ENCODE assay signal across 1 cellular context in the genomic region with DNA sequence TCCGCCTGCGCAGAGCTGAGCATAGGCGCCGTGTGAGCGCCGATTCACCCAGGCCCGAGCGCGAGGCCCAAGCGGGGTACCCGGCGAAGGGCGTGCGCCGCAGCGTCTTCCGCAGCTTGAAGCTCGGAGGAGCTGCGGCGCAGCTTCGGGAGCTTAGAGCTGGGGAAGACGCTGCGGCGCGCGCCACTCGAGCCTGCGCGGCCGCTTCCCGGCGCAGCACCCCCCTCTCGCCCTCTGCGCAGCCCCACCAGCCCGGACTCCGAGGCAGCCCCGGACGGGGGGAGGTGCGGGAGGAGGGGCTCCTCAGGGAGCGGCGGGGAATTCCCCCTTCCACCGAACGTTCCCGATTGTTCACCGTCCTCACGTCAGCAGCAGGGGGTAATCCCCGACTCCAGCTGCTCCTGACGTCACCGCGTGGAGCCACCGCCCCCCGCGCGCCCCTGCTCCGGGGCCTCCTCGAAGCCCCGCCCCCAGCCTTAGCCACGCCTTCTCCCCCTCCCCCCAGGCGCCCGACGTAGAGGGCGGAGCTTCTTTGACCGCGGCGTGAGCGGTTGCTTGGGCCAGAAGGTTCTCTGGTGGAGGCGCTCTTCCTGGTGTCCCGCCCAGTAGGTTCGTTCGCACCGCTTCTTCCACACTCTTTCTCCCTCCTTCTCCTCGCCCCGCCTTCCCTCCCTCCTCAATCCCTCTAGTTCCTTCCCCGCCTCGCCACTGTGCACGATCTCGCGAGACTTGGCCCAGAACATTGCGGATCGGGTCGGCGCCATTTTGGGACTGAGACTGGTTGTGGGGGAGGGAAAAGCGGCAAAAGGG.
TF ChIP-seq lines count a peak whose summit lies in the region.

A gene with protein sequence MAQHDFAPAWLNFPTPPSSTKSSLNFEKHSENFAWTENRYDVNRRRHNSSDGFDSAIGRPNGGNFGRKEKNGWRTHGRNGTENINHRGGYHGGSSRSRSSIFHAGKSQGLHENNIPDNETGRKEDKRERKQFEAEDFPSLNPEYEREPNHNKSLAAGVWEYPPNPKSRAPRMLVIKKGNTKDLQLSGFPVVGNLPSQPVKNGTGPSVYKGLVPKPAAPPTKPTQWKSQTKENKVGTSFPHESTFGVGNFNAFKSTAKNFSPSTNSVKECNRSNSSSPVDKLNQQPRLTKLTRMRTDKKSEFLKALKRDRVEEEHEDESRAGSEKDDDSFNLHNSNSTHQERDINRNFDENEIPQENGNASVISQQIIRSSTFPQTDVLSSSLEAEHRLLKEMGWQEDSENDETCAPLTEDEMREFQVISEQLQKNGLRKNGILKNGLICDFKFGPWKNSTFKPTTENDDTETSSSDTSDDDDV (plus strand): TSS at position 742 of the 810 bp plus-strand sequence. CDS start 40,072 bp downstream, outside the sequence.

TF ChIP-seq in H1, 55 proteins besides CTCF, POLR2A, EP300 and RAD21 (continues in another document):
- TF ChIP-seq NANOG (IDR thresholded peaks at IDR 0.05; ENCODE audit: insufficient read depth, low read depth, low read length, poor library complexity, severe bottlenecking) (no peak), FOSL1 (IDR thresholded peaks at IDR 0.05; ENCODE audit: insufficient read depth, low read depth, low read length) (no peak), KDM4A (IDR thresholded peaks at IDR 0.05; ENCODE audit: low read depth, low read length, severe bottlenecking) (peak; percentile 37), EGR1 (IDR thresholded peaks at IDR 0.05; ENCODE audit: borderline replicate concordance, low read depth, low read length) (no peak), SP4 (IDR thresholded peaks at IDR 0.05; ENCODE audit: low read length) (no peak; the same call in 1 of the 2 replicates), TEAD4 (IDR thresholded peaks at IDR 0.05; ENCODE audit: low read depth, low read length) (no peak), SAP30 (IDR thresholded peaks at IDR 0.05; ENCODE audit: insufficient read depth, insufficient replicate concordance, low read length) (no peak), CTBP2 (IDR thresholded peaks at IDR 0.05; ENCODE audit: borderline replicate concordance, insufficient read depth, insufficient read length, low read length) (no peak), HDAC6 (IDR thresholded peaks at IDR 0.05; ENCODE audit: low read depth, low read length) (no peak), CBX5 (IDR thresholded peaks at IDR 0.05; ENCODE audit: low read depth, low read length) (no peak), SRF (IDR thresholded peaks at IDR 0.05; ENCODE audit: low read depth, low read length) (no peak), BRCA1 (IDR thresholded peaks at IDR 0.05; ENCODE audit: low read depth, low read length) (peak; percentile 86), PHF8 (conservative IDR thresholded peaks at IDR 0.05; ENCODE audit: low read depth, low read length) (peak; percentile 77), GTF2F1 (IDR thresholded peaks at IDR 0.05; ENCODE audit: borderline replicate concordance, low read depth, low read length) (peak; percentile 55; the same call in 1 of the 2 replicates), CHD1 (IDR thresholded peaks at IDR 0.05; ENCODE audit: low read depth, low read length) (no peak), YY1 (IDR thresholded peaks at IDR 0.05; ENCODE audit: low read depth, low read length) (peak; percentile 96), POU5F1 (IDR thresholded peaks at IDR 0.05; ENCODE audit: low read depth, low read length) (no peak), SIN3A (conservative IDR thresholded peaks at IDR 0.05 in 1 of 2, IDR thresholded peaks at IDR 0.05 in 1 of 2; ENCODE audit: low read depth in 1 of 2, low read length in 2 of 2) (no peak; a peak in 1 of 4 replicates), BCL11A (IDR thresholded peaks at IDR 0.05; ENCODE audit: low read depth in 2 of 2, low read length in 2 of 2) (no peak), CHD2 (IDR thresholded peaks at IDR 0.05; ENCODE audit: low read length) (peak; percentile 98), JUN (IDR thresholded peaks at IDR 0.05; ENCODE audit: low read depth, low read length) (no peak), ASH2L (IDR thresholded peaks at IDR 0.05; ENCODE audit: low read length) (no peak), RFX5 (IDR thresholded peaks at IDR 0.05; ENCODE audit: borderline replicate concordance, low read depth, low read length) (no peak), TBP (IDR thresholded peaks at IDR 0.05; ENCODE audit: low read depth, low read length) (peak; percentile 75; the same call in 1 of the 2 replicates), GABPA (IDR thresholded peaks at IDR 0.05; ENCODE audit: borderline replicate concordance, insufficient read depth, low read length) (no peak), SUZ12 (IDR thresholded peaks at IDR 0.05; ENCODE audit: low read length) (no peak), KDM1A (IDR thresholded peaks at IDR 0.05; ENCODE audit: borderline replicate concordance, low read length) (no peak), CREB1 (IDR thresholded peaks at IDR 0.05) (peak; percentile 90), RXRA (IDR thresholded peaks at IDR 0.05; ENCODE audit: insufficient read depth, low read depth, low read length) (no peak), BACH1 (IDR thresholded peaks at IDR 0.05; ENCODE audit: low read length) (peak; percentile 59), SP2 (IDR thresholded peaks at IDR 0.05; ENCODE audit: low read length) (no peak), NRF1 (IDR thresholded peaks at IDR 0.05; ENCODE audit: low read depth, low read length) (peak; percentile 37), JUND (IDR thresholded peaks at IDR 0.05; ENCODE audit: low read length) (no peak), RNF2 (IDR thresholded peaks at IDR 0.05; ENCODE audit: borderline replicate concordance, low read depth, low read length, missing control alignments, poor library complexity, severe bottlenecking) (no peak), KDM5A (IDR thresholded peaks at IDR 0.05; ENCODE audit: low read length) (no peak), EZH2 (IDR thresholded peaks at IDR 0.05; ENCODE audit: low read depth, low read length, severe bottlenecking) (no peak), HDAC2 (IDR thresholded peaks at IDR 0.05; ENCODE audit: borderline replicate concordance in 1 of 2, low read depth in 2 of 2, low read length in 2 of 2) (0 out of 4 replicates have a peak, but pooled peaks of 1 of the 2 experiments have one; percentile 12), TCF12 (IDR thresholded peaks at IDR 0.05; ENCODE audit: low read depth, low read length) (peak; percentile 71; the same call in 1 of the 2 replicates), SP1 (IDR thresholded peaks at IDR 0.05; ENCODE audit: low read depth, low read length) (peak; percentile 76), RBBP5 (IDR thresholded peaks at IDR 0.05; ENCODE audit: borderline replicate concordance, low read depth, low read length) (peak; percentile 84; the same call in 1 of the 2 replicates), TAF7 (optimal IDR thresholded peaks at IDR 0.05; ENCODE audit: borderline replicate concordance, low read depth, low read length) (peak; percentile 69), POLR2AphosphoS5 (IDR thresholded peaks at IDR 0.05; ENCODE audit: low read depth, low read length) (no peak; the same call in none of the 2 replicates), TAF1 (IDR thresholded peaks at IDR 0.05; ENCODE audit: low read depth, low read length) (peak; percentile 85), SIX5 (IDR thresholded peaks at IDR 0.05; ENCODE audit: low read depth, low read length) (no peak), SIRT6 (IDR thresholded peaks at IDR 0.05; ENCODE audit: low read length) (no peak), CEBPB (IDR thresholded peaks at IDR 0.05; ENCODE audit: low read depth, low read length) (no peak), ZNF274 (IDR thresholded peaks at IDR 0.05; ENCODE audit: borderline replicate concordance, extremely low read depth, low read length) (no peak)
- TF ChIP-seq, protein P1, sequence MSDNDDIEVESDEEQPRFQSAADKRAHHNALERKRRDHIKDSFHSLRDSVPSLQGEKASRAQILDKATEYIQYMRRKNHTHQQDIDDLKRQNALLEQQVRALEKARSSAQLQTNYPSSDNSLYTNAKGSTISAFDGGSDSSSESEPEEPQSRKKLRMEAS (IDR thresholded peaks at IDR 0.05) = peak; percentile 63
- TF ChIP-seq, protein P2, sequence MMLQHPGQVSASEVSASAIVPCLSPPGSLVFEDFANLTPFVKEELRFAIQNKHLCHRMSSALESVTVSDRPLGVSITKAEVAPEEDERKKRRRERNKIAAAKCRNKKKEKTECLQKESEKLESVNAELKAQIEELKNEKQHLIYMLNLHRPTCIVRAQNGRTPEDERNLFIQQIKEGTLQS (IDR thresholded peaks at IDR 0.05; ENCODE audit: insufficient read depth, low read depth, low read length) = no peak
- TF ChIP-seq, protein P3, sequence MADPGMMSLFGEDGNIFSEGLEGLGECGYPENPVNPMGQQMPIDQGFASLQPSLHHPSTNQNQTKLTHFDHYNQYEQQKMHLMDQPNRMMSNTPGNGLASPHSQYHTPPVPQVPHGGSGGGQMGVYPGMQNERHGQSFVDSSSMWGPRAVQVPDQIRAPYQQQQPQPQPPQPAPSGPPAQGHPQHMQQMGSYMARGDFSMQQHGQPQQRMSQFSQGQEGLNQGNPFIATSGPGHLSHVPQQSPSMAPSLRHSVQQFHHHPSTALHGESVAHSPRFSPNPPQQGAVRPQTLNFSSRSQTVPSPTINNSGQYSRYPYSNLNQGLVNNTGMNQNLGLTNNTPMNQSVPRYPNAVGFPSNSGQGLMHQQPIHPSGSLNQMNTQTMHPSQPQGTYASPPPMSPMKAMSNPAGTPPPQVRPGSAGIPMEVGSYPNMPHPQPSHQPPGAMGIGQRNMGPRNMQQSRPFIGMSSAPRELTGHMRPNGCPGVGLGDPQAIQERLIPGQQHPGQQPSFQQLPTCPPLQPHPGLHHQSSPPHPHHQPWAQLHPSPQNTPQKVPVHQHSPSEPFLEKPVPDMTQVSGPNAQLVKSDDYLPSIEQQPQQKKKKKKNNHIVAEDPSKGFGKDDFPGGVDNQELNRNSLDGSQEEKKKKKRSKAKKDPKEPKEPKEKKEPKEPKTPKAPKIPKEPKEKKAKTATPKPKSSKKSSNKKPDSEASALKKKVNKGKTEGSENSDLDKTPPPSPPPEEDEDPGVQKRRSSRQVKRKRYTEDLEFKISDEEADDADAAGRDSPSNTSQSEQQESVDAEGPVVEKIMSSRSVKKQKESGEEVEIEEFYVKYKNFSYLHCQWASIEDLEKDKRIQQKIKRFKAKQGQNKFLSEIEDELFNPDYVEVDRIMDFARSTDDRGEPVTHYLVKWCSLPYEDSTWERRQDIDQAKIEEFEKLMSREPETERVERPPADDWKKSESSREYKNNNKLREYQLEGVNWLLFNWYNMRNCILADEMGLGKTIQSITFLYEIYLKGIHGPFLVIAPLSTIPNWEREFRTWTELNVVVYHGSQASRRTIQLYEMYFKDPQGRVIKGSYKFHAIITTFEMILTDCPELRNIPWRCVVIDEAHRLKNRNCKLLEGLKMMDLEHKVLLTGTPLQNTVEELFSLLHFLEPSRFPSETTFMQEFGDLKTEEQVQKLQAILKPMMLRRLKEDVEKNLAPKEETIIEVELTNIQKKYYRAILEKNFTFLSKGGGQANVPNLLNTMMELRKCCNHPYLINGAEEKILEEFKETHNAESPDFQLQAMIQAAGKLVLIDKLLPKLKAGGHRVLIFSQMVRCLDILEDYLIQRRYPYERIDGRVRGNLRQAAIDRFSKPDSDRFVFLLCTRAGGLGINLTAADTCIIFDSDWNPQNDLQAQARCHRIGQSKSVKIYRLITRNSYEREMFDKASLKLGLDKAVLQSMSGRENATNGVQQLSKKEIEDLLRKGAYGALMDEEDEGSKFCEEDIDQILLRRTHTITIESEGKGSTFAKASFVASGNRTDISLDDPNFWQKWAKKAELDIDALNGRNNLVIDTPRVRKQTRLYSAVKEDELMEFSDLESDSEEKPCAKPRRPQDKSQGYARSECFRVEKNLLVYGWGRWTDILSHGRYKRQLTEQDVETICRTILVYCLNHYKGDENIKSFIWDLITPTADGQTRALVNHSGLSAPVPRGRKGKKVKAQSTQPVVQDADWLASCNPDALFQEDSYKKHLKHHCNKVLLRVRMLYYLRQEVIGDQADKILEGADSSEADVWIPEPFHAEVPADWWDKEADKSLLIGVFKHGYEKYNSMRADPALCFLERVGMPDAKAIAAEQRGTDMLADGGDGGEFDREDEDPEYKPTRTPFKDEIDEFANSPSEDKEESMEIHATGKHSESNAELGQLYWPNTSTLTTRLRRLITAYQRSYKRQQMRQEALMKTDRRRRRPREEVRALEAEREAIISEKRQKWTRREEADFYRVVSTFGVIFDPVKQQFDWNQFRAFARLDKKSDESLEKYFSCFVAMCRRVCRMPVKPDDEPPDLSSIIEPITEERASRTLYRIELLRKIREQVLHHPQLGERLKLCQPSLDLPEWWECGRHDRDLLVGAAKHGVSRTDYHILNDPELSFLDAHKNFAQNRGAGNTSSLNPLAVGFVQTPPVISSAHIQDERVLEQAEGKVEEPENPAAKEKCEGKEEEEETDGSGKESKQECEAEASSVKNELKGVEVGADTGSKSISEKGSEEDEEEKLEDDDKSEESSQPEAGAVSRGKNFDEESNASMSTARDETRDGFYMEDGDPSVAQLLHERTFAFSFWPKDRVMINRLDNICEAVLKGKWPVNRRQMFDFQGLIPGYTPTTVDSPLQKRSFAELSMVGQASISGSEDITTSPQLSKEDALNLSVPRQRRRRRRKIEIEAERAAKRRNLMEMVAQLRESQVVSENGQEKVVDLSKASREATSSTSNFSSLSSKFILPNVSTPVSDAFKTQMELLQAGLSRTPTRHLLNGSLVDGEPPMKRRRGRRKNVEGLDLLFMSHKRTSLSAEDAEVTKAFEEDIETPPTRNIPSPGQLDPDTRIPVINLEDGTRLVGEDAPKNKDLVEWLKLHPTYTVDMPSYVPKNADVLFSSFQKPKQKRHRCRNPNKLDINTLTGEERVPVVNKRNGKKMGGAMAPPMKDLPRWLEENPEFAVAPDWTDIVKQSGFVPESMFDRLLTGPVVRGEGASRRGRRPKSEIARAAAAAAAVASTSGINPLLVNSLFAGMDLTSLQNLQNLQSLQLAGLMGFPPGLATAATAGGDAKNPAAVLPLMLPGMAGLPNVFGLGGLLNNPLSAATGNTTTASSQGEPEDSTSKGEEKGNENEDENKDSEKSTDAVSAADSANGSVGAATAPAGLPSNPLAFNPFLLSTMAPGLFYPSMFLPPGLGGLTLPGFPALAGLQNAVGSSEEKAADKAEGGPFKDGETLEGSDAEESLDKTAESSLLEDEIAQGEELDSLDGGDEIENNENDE (IDR thresholded peaks at IDR 0.05; ENCODE audit: insufficient replicate concordance, low read length) = no peak
- TF ChIP-seq, protein P4, sequence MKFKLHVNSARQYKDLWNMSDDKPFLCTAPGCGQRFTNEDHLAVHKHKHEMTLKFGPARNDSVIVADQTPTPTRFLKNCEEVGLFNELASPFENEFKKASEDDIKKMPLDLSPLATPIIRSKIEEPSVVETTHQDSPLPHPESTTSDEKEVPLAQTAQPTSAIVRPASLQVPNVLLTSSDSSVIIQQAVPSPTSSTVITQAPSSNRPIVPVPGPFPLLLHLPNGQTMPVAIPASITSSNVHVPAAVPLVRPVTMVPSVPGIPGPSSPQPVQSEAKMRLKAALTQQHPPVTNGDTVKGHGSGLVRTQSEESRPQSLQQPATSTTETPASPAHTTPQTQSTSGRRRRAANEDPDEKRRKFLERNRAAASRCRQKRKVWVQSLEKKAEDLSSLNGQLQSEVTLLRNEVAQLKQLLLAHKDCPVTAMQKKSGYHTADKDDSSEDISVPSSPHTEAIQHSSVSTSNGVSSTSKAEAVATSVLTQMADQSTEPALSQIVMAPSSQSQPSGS (IDR thresholded peaks at IDR 0.05; ENCODE audit: low read length) = no peak; the same call in 1 of the 2 replicates
- TF ChIP-seq, protein P5, sequence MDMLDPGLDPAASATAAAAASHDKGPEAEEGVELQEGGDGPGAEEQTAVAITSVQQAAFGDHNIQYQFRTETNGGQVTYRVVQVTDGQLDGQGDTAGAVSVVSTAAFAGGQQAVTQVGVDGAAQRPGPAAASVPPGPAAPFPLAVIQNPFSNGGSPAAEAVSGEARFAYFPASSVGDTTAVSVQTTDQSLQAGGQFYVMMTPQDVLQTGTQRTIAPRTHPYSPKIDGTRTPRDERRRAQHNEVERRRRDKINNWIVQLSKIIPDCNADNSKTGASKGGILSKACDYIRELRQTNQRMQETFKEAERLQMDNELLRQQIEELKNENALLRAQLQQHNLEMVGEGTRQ (IDR thresholded peaks at IDR 0.05; ENCODE audit: low read length) = no peak
